Comparison of ENCODE assay signal across 1 cellular context in genomic region chr18:21111351-21112139, GRCh38.
TF ChIP-seq lines count a peak whose summit lies in the region.

TSS of gene ROCK1 (minus strand) at chr18:21111813. CDS start at chr18:21110910, 903 bp downstream.

TF ChIP-seq in HCT116, 20 proteins besides CTCF, POLR2A, EP300 and RAD21 (continued from another document):
- TF ChIP-seq EGR1 (IDR thresholded peaks at IDR 0.05; ENCODE audit: low read depth) (no peak), SRF (IDR thresholded peaks at IDR 0.05; ENCODE audit: low read depth) (peak; percentile 50; the same call in 1 of the 2 replicates), ZFX (IDR thresholded peaks at IDR 0.05) (peak; percentile 81), CEBPB (IDR thresholded peaks at IDR 0.05; ENCODE audit: low read depth) (no peak)
